ENCODE assay signal across 9 cellular contexts in genomic region chr20:62219101-62219991, GRCh38. TPM values are rescaled to one million over a fixed set of nuclear protein-coding genes. Genes with fewer than 3 reads are reported as not detected.
DNase-seq lines count a peak whose midpoint lies in the region; ATAC-seq and TF ChIP-seq lines count a peak whose summit lies in the region.
"Had no signal": no experiment of that assay in that cellular context is flagged by ENCODE, and none has a peak within 500 bp of the region (broad histone marks: within the 10 kb centered on the region; RNA-seq: fewer than 3 reads in every experiment).

No MANE protein-coding gene starts in this region.

- 2% methylated on average over 26 of the region's 84 CpGs for WGBS in esophagus muscularis mucosa
- 3 to 4% (median 3%) methylated on average over 70 to 84 of the region's 84 CpGs for WGBS in spleen, 5 donors

- H3K36me3 Mint-ChIP-seq in T-helper 2 cell treated with Interferon-gamma antibody and Interleukin-4, amounts not matched to agents 5 μg/mL and 100 μg/mL, for 36 hours (ENCODE audit: low read depth), result no peaks in the 10 kb centered on the region

- H3K27me3 ChIP-seq in esophagus muscularis mucosa (peaks cover 5 to 99% (median 58%) of the 10 kb centered on the region in 4 donors), spleen (replicated peaks in 1 of 7) (peaks cover 11 to 100% (median 88%) of the 10 kb centered on the region in 7 donors)

- H3K36me3 ChIP-seq in esophagus muscularis mucosa (no peaks in the 10 kb centered on the region), spleen (no peaks in the 10 kb centered on the region)

- peak overlapping the region; percentile 44 to 59 (median 46) for H3K4me3 ChIP-seq in esophagus muscularis mucosa
- H3K4me3 ChIP-seq in spleen, result peak overlapping the region in 6 of 8 donors; percentile 22 to 69 (median 40)

- no peak overlapping the region for H3K27ac Mint-ChIP-seq in T-helper 2 cell treated with Interferon-gamma antibody and Interleukin-4, amounts not matched to agents 5 μg/mL and 100 μg/mL, for 36 hours

- H3K27ac ChIP-seq in esophagus muscularis mucosa (replicated peaks in 1 of 4) (no peak overlapping the region), spleen (no peak overlapping the region)

- H3K4me1 ChIP-seq in esophagus muscularis mucosa (peaks cover 15 to 28% (median 21%) of the 10 kb centered on the region in 4 donors), spleen (peaks cover 6 to 25% (median 16%) of the 10 kb centered on the region in 6 donors)

- ATAC-seq in left lobe of liver, result no peak
- ATAC-seq in HG03108 (IDR thresholded peaks at IDR 0.05; ENCODE audit: unreplicated experiment), result no peak

- intact Hi-C loops in esophagus muscularis mucosa (cut with DNase I), result no loop called here
- intact Hi-C loops in spleen (cut with DNase I; ENCODE audit: low total_unique reads), result no loop called here

- peaks cover 20% of the 10 kb centered on the region for H3K27me3 Mint-ChIP-seq in T-helper 2 cell treated with Interferon-gamma antibody and Interleukin-4, amounts not matched to agents 5 μg/mL and 100 μg/mL, for 36 hours (ENCODE audit: low read depth)

- H3K4me3 Mint-ChIP-seq in T-helper 2 cell treated with Interferon-gamma antibody and Interleukin-4, amounts not matched to agents 5 μg/mL and 100 μg/mL, for 36 hours, result peak overlapping the region; percentile 26

- TF ChIP-seq POLR2A in esophagus muscularis mucosa (IDR thresholded peaks at IDR 0.05; ENCODE audit: low read depth) (no peak), spleen (IDR thresholded peaks at IDR 0.05) (no peak)

- no peak for TF ChIP-seq CTCF in esophagus muscularis mucosa (IDR thresholded peaks at IDR 0.05)
- no peak for TF ChIP-seq CTCF in spleen (IDR thresholded peaks at IDR 0.05 in 8 of 11, conservative IDR thresholded peaks at IDR 0.05 in 3 of 11)

- H3K4me1 Mint-ChIP-seq in T-helper 2 cell treated with Interferon-gamma antibody and Interleukin-4, amounts not matched to agents 5 μg/mL and 100 μg/mL, for 36 hours (ENCODE audit: low read depth), result no peaks in the 10 kb centered on the region

- H3K9me3 Mint-ChIP-seq in T-helper 2 cell treated with Interferon-gamma antibody and Interleukin-4, amounts not matched to agents 5 μg/mL and 100 μg/mL, for 36 hours, result no peaks in the 10 kb centered on the region

- H3K9me3 ChIP-seq in esophagus muscularis mucosa (no peaks in the 10 kb centered on the region), spleen (no peaks in the 10 kb centered on the region)

- no peak for TF ChIP-seq EP300 in esophagus muscularis mucosa (IDR thresholded peaks at IDR 0.05)

- no peak for DNase-seq in T-helper 2 cell treated with Interferon-gamma antibody and Interleukin-4, amounts not matched to agents 5 μg/mL and 100 μg/mL, for 36 hours (ENCODE audit: low spot score)
- DNase-seq in T-helper 2 cell (no peak), NCI-H510A treated with DMSO at 0.1 percent for 48 hours (lab: John Stamatoyannopoulos, UW) (peak; percentile 38), esophagus muscularis mucosa (ENCODE audit: extremely low spot score) (no peak), spleen (no peak), left lobe of liver (ENCODE audit: low spot score) (no peak), HUDEP-2 (lab: John Stamatoyannopoulos, UW; ENCODE audit: unreplicated experiment in 76 of 76) (no peak)

RNA-seq across cellular contexts. Expression of gene HRH3, which starts 0.7 kb away (rescaled TPM):
- total RNA-seq in esophagus muscularis mucosa (not detected), spleen (not detected), left lobe of liver (not detected)
- polyA plus RNA-seq in spleen, result not detected
- total RNA-seq: T-helper 1 cell treated with Interleukin-12 subunit alpha and Interleukin-12 subunit beta and Interleukin-4 antibody, amounts not matched to agents 30 ng/mL and 1 ng/mL, for 36 hours had no signal

RNA-seq across cellular contexts. Expression of gene OSBPL2, which starts 19.0 kb away (rescaled TPM):
- total RNA-seq in esophagus muscularis mucosa (10 to 100 TPM; 34.5 to 52.7 (median 44.2) TPM), spleen (10 to 100 TPM; 40.6 to 81.7 (median 64.8) TPM), left lobe of liver (21.1 TPM)
- 10 to 100 TPM in 2 of 3 donors, 1 to 10 TPM in 1; 9.2 to 19.6 (median 14.0) TPM for polyA plus RNA-seq in spleen

RNA-seq across cellular contexts. Expression of gene MTG2, which starts 36.5 kb away (rescaled TPM):
- total RNA-seq in esophagus muscularis mucosa (10 to 100 TPM; 21.6 to 26.5 (median 26.0) TPM), spleen (10 to 100 TPM; 22.6 to 39.8 (median 37.5) TPM), left lobe of liver (31.0 TPM)
- polyA plus RNA-seq in spleen, result 10 to 100 TPM; 26.9 to 41.3 (median 37.7) TPM
